Comparison of ENCODE assay signal across 12 cellular contexts in genomic region chr3:59006791-59007517, GRCh38. TPM values are rescaled to one million over a fixed set of nuclear protein-coding genes. Genes with fewer than 3 reads are reported as not detected.
DNase-seq lines count a peak whose midpoint lies in the region; ATAC-seq and TF ChIP-seq lines count a peak whose summit lies in the region.
"Had no signal": no experiment of that assay in that cellular context is flagged by ENCODE, and none has a peak within 500 bp of the region (broad histone marks: within the 10 kb centered on the region; RNA-seq: fewer than 3 reads in every experiment).

No MANE protein-coding gene starts in this region.

- H3K36me3 Mint-ChIP-seq in activated naive CD8-positive, alpha-beta T cell treated with anti-CD3 and anti-CD28 coated beads, Interleukin-2, amount 50 U/mL, for 24 hours (ENCODE audit: low read depth) = no peaks in the 10 kb centered on the region

- no peak for TF ChIP-seq CTCF in smooth muscle cell (IDR thresholded peaks at IDR 0.05; ENCODE audit: borderline replicate concordance, insufficient read depth, poor library complexity, severe bottlenecking)

- 75 to 80% methylated on average over 6 of the region's 6 CpGs for WGBS in esophagus, 2 donors
- 90% methylated on average over 6 of the region's 6 CpGs for WGBS in smooth muscle cell (ENCODE audit: low lambda C conversion rate)

- peak overlapping the region; percentile 64 to 87 for H3K27ac ChIP-seq in esophagus (ENCODE audit: low read depth in 2 of 2, low read length in 1 of 2)
- H3K27ac ChIP-seq in smooth muscle cell (ENCODE audit: low read depth) = no peak overlapping the region
- H3K27ac ChIP-seq: prostate gland, suprapubic skin had no signal

- no peak overlapping the region for H3K4me3 Mint-ChIP-seq in activated naive CD8-positive, alpha-beta T cell treated with anti-CD3 and anti-CD28 coated beads, Interleukin-2, amount 50 U/mL, for 24 hours

- H3K9me3 ChIP-seq in esophagus (ENCODE audit: control insufficient read depth in 2 of 2, insufficient read depth in 1 of 2, low read depth in 1 of 2, low read length in 1 of 2) (no peaks in the 10 kb centered on the region), smooth muscle cell (replicated peaks; ENCODE audit: low read depth) (no peaks in the 10 kb centered on the region)
- H3K9me3 ChIP-seq: prostate gland had no signal

- no peaks in the 10 kb centered on the region for H4K20me1 ChIP-seq in smooth muscle cell (ENCODE audit: low read depth)

- no peaks in the 10 kb centered on the region for H3F3A ChIP-seq in smooth muscle cell (ENCODE audit: low read depth)

- no peaks in the 10 kb centered on the region for H3K4me1 Mint-ChIP-seq in activated naive CD8-positive, alpha-beta T cell treated with anti-CD3 and anti-CD28 coated beads, Interleukin-2, amount 50 U/mL, for 24 hours

- no peak overlapping the region for H2AFZ ChIP-seq in smooth muscle cell (ENCODE audit: low read depth)

- no peak for ATAC-seq in activated naive CD8-positive, alpha-beta T cell treated with anti-CD3 and anti-CD28 coated beads, Interleukin-2, amount 50 U/mL, for 24 hours

- H3K9me3 Mint-ChIP-seq in activated naive CD8-positive, alpha-beta T cell treated with anti-CD3 and anti-CD28 coated beads, Interleukin-2, amount 50 U/mL, for 24 hours = no peaks in the 10 kb centered on the region

- no peak overlapping the region for H3K4me2 ChIP-seq in smooth muscle cell

- no peaks in the 10 kb centered on the region for H3K27me3 ChIP-seq in esophagus (ENCODE audit: control insufficient read depth in 1 of 2, insufficient read depth in 2 of 2, low read length in 2 of 2)
- H3K27me3 ChIP-seq in smooth muscle cell (ENCODE audit: low read depth) = no peaks in the 10 kb centered on the region
- H3K27me3 ChIP-seq: suprapubic skin had no signal

- H3K27ac Mint-ChIP-seq in activated naive CD8-positive, alpha-beta T cell treated with anti-CD3 and anti-CD28 coated beads, Interleukin-2, amount 50 U/mL, for 24 hours = no peak overlapping the region

- peaks cover 0 to 6% of the 10 kb centered on the region in 2 donors for H3K4me1 ChIP-seq in esophagus (ENCODE audit: control insufficient read depth in 2 of 2, insufficient read depth in 2 of 2, low read length in 1 of 2)
- H3K4me1 ChIP-seq in smooth muscle cell (ENCODE audit: low read depth) = no peaks in the 10 kb centered on the region
- H3K4me1 ChIP-seq: prostate gland, suprapubic skin had no signal

- H3K36me3 ChIP-seq in esophagus (ENCODE audit: control insufficient read depth in 2 of 2, insufficient read depth in 2 of 2, low read length in 1 of 2) (no peaks in the 10 kb centered on the region), smooth muscle cell (ENCODE audit: low read depth) (no peaks in the 10 kb centered on the region)
- H3K36me3 ChIP-seq: prostate gland, suprapubic skin had no signal

- H3K4me3 ChIP-seq in esophagus (ENCODE audit: low read depth in 1 of 2, low read length in 2 of 2) = no peak overlapping the region
- H3K4me3 ChIP-seq in smooth muscle cell = no peak overlapping the region
- H3K4me3 ChIP-seq: prostate gland, suprapubic skin had no signal

- H3K79me2 ChIP-seq in smooth muscle cell (ENCODE audit: low read depth) = no peaks in the 10 kb centered on the region

- H3K9ac ChIP-seq in smooth muscle cell (ENCODE audit: low read depth) = no peak overlapping the region

- H3K27me3 Mint-ChIP-seq in activated naive CD8-positive, alpha-beta T cell treated with anti-CD3 and anti-CD28 coated beads, Interleukin-2, amount 50 U/mL, for 24 hours = peaks cover 6% of the 10 kb centered on the region

- DNase-seq in GM03348 (ENCODE audit: low spot score) = peak; percentile 9
- peak; percentile 25 for DNase-seq in NCI-H2107 (lab: John Stamatoyannopoulos, UW)
- DNase-seq in myocyte (ENCODE audit: low read depth) = peak; percentile 72
- no peak for DNase-seq in smooth muscle cell (lab: John Stamatoyannopoulos, UW; ENCODE audit: unreplicated experiment)
- no peak for DNase-seq in activated CD4-positive, alpha-beta T cell treated with anti-CD3 and anti-CD28 coated beads, Interleukin-2, amount 50 U/mL, for 4 hours
- DNase-seq in activated naive CD8-positive, alpha-beta T cell treated with anti-CD3 and anti-CD28 coated beads, Interleukin-2, amount 50 U/mL, for 24 hours = no peak
- DNase-seq: DND-41, foreskin melanocyte, NCI-H774 had no signal

RNA-seq across cellular contexts. Expression of gene CFAP20DC, which starts 42.9 kb away (rescaled TPM):
- 10 to 100 TPM in 1 of 2 donors, 1 to 10 TPM in 1; 8.1 to 14.1 TPM for polyA plus RNA-seq in esophagus
- total RNA-seq in myocyte = 1.8 TPM in 2 replicates
- 0.59 TPM for polyA plus RNA-seq in myocyte (2012)
- 9.0 and 11.6 TPM in 2 replicates for total RNA-seq in smooth muscle cell
- polyA plus RNA-seq in smooth muscle cell = 5.5 and 7.9 TPM in 2 replicates

Comparison
In these comparisons a context has a peak if more than half of its experiments do, and no peak if none do; other contexts are left out.
1. DNase-seq: peak in GM03348 (single experiment), NCI-H2107 (single experiment) and myocyte (single experiment); none in smooth muscle cell (single experiment), activated CD4-positive, alpha-beta T cell treated with anti-CD3 and anti-CD28 coated beads, Interleukin-2, amount 50 U/mL, for 4 hours (0 of 2) and activated naive CD8-positive, alpha-beta T cell treated with anti-CD3 and anti-CD28 coated beads, Interleukin-2, amount 50 U/mL, for 24 hours (single experiment).